ENCODE assay signal across 29 cellular contexts in the genomic region with DNA sequence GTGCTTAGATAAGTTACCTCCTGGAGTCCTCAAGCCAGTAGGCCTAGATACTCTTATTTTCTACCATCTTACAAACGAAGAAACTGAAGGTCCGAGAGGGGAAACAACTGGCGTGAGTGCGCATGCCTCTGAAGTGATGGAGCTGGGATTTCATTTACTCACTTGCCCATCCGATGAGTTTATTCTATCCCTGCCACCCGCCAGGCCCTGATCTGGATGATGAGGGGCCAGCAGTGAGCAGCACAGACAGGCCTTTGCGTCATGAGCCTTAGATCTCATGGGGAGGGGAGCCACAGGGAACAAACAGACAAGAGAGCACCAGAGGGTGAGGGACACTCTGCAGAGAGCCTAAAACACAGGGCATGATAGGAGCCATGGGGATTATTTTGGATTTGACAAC.
"Had no signal": no experiment of that assay in that cellular context is flagged by ENCODE, and none has a peak within 500 bp of the region (broad histone marks: within the 10 kb centered on the region; RNA-seq: fewer than 3 reads in every experiment).

No MANE protein-coding gene starts in this region.

- H3K36me3 Mint-ChIP-seq: activated naive CD8-positive, alpha-beta T cell had no signal

- H3K36me3 ChIP-seq: brain microvascular endothelial cell, colonic mucosa had no signal

- ATAC-seq: activated CD4-positive, CD25-positive, alpha-beta regulatory T cell treated with anti-CD3 and anti-CD28 coated beads, Interleukin-2, amount 50 U/mL, for 24 hours; activated CD8-positive, alpha-beta T cell treated with anti-CD3 and anti-CD28 coated beads for 36 hours; activated T-cell treated with anti-CD3 and anti-CD28 coated beads, Interleukin-2, amount 50 U/mL, for 4 hours; activated T-helper 17 cell treated with anti-CD3 and anti-CD28 coated beads, Interleukin-2, amount 50 U/mL, for 72 hours; esophagus mucosa; T-cell; T-helper 17 cell had no signal

- H3K4me3 ChIP-seq: colonic mucosa, dorsolateral prefrontal cortex had no signal

- H3K4me1 Mint-ChIP-seq: activated B cell treated with CpG ODN at 0.5 μM for 24 hours; activated T-helper 17 cell treated with anti-CD3 and anti-CD28 coated beads, Interleukin-2, amount 50 U/mL, for 72 hours; endodermal cell had no signal

- DNase-seq: activated B cell treated with CpG ODN at 0.5 μM for 24 hours; activated CD4-positive, alpha-beta T cell treated with anti-CD3 and anti-CD28 coated beads for 48 hours; activated CD4-positive, alpha-beta T cell treated with anti-CD3 and anti-CD28 coated beads, Interleukin-2, amount 50 U/mL, for 1 hour; activated CD4-positive, alpha-beta T cell treated with anti-CD3 and anti-CD28 coated beads, Interleukin-2, amount 50 U/mL, for 48 hours; activated CD8-positive, alpha-beta T cell treated with anti-CD3 and anti-CD28 coated beads for 36 hours; activated effector memory CD4-positive, alpha-beta T cell treated with Interleukin-2 at 50 U/mL for 16 hours; activated gamma-delta T cell treated with Interleukin-2 at 50 U/mL for 16 hours; activated naive CD4-positive, alpha-beta T cell treated with anti-CD3 and anti-CD28 coated beads, Interleukin-2, amount 50 U/mL, for 16 hours; activated naive CD4-positive, alpha-beta T cell treated with Interleukin-2 at 50 U/mL for 16 hours; activated T-cell treated with anti-CD3 and anti-CD28 coated beads, Interleukin-2, amount 50 U/mL, for 4 hours; amniotic stem cell; anterior cingulate cortex; brain microvascular endothelial cell; caudate nucleus; cerebellar nuclear complex; colonic mucosa; effector memory CD4-positive, alpha-beta T cell; endodermal cell; foreskin fibroblast; head of caudate nucleus; T-helper 17 cell; T1000 had no signal

- H3K9me3 Mint-ChIP-seq: activated B cell treated with CpG ODN at 0.5 μM for 24 hours; activated CD8-positive, alpha-beta T cell treated with anti-CD3 and anti-CD28 coated beads for 36 hours; activated T-cell treated with anti-CD3 and anti-CD28 coated beads, Interleukin-2, amount 50 U/mL, for 4 hours; activated T-helper 17 cell treated with anti-CD3 and anti-CD28 coated beads, Interleukin-2, amount 50 U/mL, for 72 hours; endodermal cell; T-cell; T-helper 2 cell treated with Interferon-gamma antibody and Interleukin-4, amounts not matched to agents 5 μg/mL and 100 μg/mL, for 36 hours had no signal

- H3K27ac Mint-ChIP-seq: activated B cell treated with CpG ODN at 0.5 μM for 24 hours; activated CD8-positive, alpha-beta T cell treated with anti-CD3 and anti-CD28 coated beads for 36 hours; activated naive CD8-positive, alpha-beta T cell; activated T-helper 17 cell treated with anti-CD3 and anti-CD28 coated beads, Interleukin-2, amount 50 U/mL, for 72 hours; endodermal cell; T-cell; T-helper 17 cell; T-helper 2 cell treated with Interferon-gamma antibody and Interleukin-4, amounts not matched to agents 5 μg/mL and 100 μg/mL, for 36 hours had no signal

- H3K27ac ChIP-seq: brain microvascular endothelial cell, colonic mucosa had no signal

- H3K27me3 ChIP-seq: brain microvascular endothelial cell, colonic mucosa, dorsolateral prefrontal cortex had no signal

- H3K27me3 Mint-ChIP-seq: activated B cell treated with CpG ODN at 0.5 μM for 24 hours; activated T-helper 17 cell treated with anti-CD3 and anti-CD28 coated beads, Interleukin-2, amount 50 U/mL, for 72 hours had no signal

- H3K4me3 Mint-ChIP-seq: activated B cell treated with CpG ODN at 0.5 μM for 24 hours; activated CD8-positive, alpha-beta T cell treated with anti-CD3 and anti-CD28 coated beads for 36 hours; activated naive CD8-positive, alpha-beta T cell; activated T-cell treated with anti-CD3 and anti-CD28 coated beads, Interleukin-2, amount 50 U/mL, for 4 hours; activated T-helper 17 cell treated with anti-CD3 and anti-CD28 coated beads, Interleukin-2, amount 50 U/mL, for 72 hours; endodermal cell; T-cell; T-helper 17 cell; T-helper 2 cell treated with Interferon-gamma antibody and Interleukin-4, amounts not matched to agents 5 μg/mL and 100 μg/mL, for 36 hours had no signal

- H3K9me3 ChIP-seq: colonic mucosa had no signal
